20 cellular contexts compared by ENCODE assay signal in genomic region chr12:129337413-129337812, GRCh38.
A peak's percentile ranks its signal among the peaks of the same experiment; 100 is the strongest.
DNase-seq lines count a peak whose midpoint lies in the region; FAIRE-seq and TF ChIP-seq lines count a peak whose summit lies in the region.
"Had no signal": no experiment of that assay in that cellular context is flagged by ENCODE, and none has a peak within 500 bp of the region (broad histone marks: within the 10 kb centered on the region; RNA-seq: fewer than 3 reads in every experiment).

No MANE protein-coding gene starts in this region.

- 90 to 96% methylated on average over 5 to 16 of the region's 17 CpGs for WGBS in endodermal cell (ENCODE audit: insufficient coverage in 1 of 2, insufficient read length in 1 of 2), 2 experiments

- H3K4me3 ChIP-seq in endodermal cell (ENCODE audit: low read length) = no peak overlapping the region
- H3K4me3 ChIP-seq: A549 had no signal

- H3K27me3 ChIP-seq in endodermal cell (ENCODE audit: control insufficient read depth, insufficient read depth, low read length, poor library complexity, severe bottlenecking) = no peaks in the 10 kb centered on the region

- no peaks in the 10 kb centered on the region for H3K27me3 Mint-ChIP-seq in endodermal cell (ENCODE audit: insufficient read depth)

- H3K4me3 Mint-ChIP-seq in endodermal cell = no peak overlapping the region
- H3K4me3 Mint-ChIP-seq: CD14-positive monocyte; CD8-positive, alpha-beta T cell; HFFc6 had no signal

- no peaks in the 10 kb centered on the region for H3K4me1 ChIP-seq in endodermal cell (ENCODE audit: control insufficient read depth, insufficient read depth, low read length)
- H3K4me1 ChIP-seq: A549 had no signal

- DNase-seq in ELF-1 (ENCODE audit: low read depth, low spot score) = peak; percentile 67
- peak; percentile 71 for DNase-seq in NCI-H2029 treated with DMSO at 0.1 percent for 48 hours (lab: John Stamatoyannopoulos, UW)
- DNase-seq in endodermal cell = peak; percentile 45
- DNase-seq in urothelium cell line (ENCODE audit: low spot score) = peak; percentile 21
- DNase-seq in activated effector memory CD4-positive, alpha-beta T cell treated with Interleukin-2 at 50 U/mL for 16 hours = no peak
- DNase-seq in NCI-H345 (lab: John Stamatoyannopoulos, UW) = no peak
- DNase-seq in GF-D8 (lab: John Stamatoyannopoulos, UW) = no peak
- DNase-seq: CD8-positive, alpha-beta T cell; COR-L47; GOT3; HCEC 1CT; HFFc6 had no signal

- H3K9me3 Mint-ChIP-seq in endodermal cell = no peaks in the 10 kb centered on the region
- H3K9me3 Mint-ChIP-seq: CD8-positive, alpha-beta T cell had no signal

- no peaks in the 10 kb centered on the region for H3K36me3 ChIP-seq in endodermal cell (ENCODE audit: control insufficient read depth, insufficient read depth, low read length)

- peaks cover 28% of the 10 kb centered on the region for H3K36me3 Mint-ChIP-seq in endodermal cell (ENCODE audit: low read depth)
- H3K36me3 Mint-ChIP-seq: CD14-positive monocyte; CD8-positive, alpha-beta T cell had no signal

- no peak overlapping the region for H3K27ac Mint-ChIP-seq in endodermal cell
- H3K27ac Mint-ChIP-seq: CD14-positive monocyte; CD8-positive, alpha-beta T cell; HFFc6 had no signal

- FAIRE-seq in urothelium cell line (lab: Jason Lieb, UNC) = no peak
- FAIRE-seq: A549, D721Med, G401.6, GM12892, GM19239, HepG2, HTR-8/SVneo had no signal

- H3K4me1 Mint-ChIP-seq in endodermal cell = peaks cover 6% of the 10 kb centered on the region
- H3K4me1 Mint-ChIP-seq: CD14-positive monocyte had no signal

- TF ChIP-seq CTCF in endodermal cell (conservative IDR thresholded peaks at IDR 0.05) = no peak

- H3K9me3 ChIP-seq in endodermal cell (ENCODE audit: control insufficient read depth, low read length) = no peaks in the 10 kb centered on the region

- no peak overlapping the region for H3K27ac ChIP-seq in endodermal cell (ENCODE audit: low read depth, low read length)
- H3K27ac ChIP-seq: A549 had no signal

- H3K9ac ChIP-seq in endodermal cell (ENCODE audit: extremely low read depth, low read length, poor library complexity, severe bottlenecking) = no peak overlapping the region

Comparison
In these comparisons a context has a peak if more than half of its experiments do, and no peak if none do; other contexts are left out.
1. DNase-seq: peak in ELF-1 (single experiment), NCI-H2029 treated with DMSO at 0.1 percent for 48 hours (single experiment), endodermal cell (single experiment) and urothelium cell line (single experiment); none in activated effector memory CD4-positive, alpha-beta T cell treated with Interleukin-2 at 50 U/mL for 16 hours (single experiment), NCI-H345 (single experiment) and GF-D8 (single experiment).